ENCODE assay signal across 22 cellular contexts in genomic region chr5:34698754-34699153, GRCh38. TPM values are rescaled to one million over a fixed set of nuclear protein-coding genes. Genes with fewer than 3 reads are reported as not detected.
DNase-seq lines count a peak whose midpoint lies in the region; ATAC-seq, FAIRE-seq and TF ChIP-seq lines count a peak whose summit lies in the region.
"Had no signal": no experiment of that assay in that cellular context is flagged by ENCODE, and none has a peak within 500 bp of the region (broad histone marks: within the 10 kb centered on the region; RNA-seq: fewer than 3 reads in every experiment).

No MANE protein-coding gene starts in this region.

- peak overlapping the region; percentile 38 to 66; a peak in 3 of 4 replicates for H3K9ac ChIP-seq in K562 (ENCODE audit: insufficient read depth in 1 of 2, low read depth in 2 of 2, low read length in 2 of 2)
- H3K9ac ChIP-seq: KMS-11 had no signal

- FAIRE-seq in K562 (lab: Jason Lieb, UNC) = no peak
- FAIRE-seq: A204.1, RCC 7860 had no signal

- H3K9me3 Mint-ChIP-seq in Calu3 (ENCODE audit: low read depth, unreplicated experiment) = no peaks in the 10 kb centered on the region

- WGBS in K562 (ENCODE audit: insufficient coverage, low coverage, missing lambda C conversion rate) = 49% methylated on average over 6 of the region's 6 CpGs
- WGBS in thymus = 95% methylated on average over 6 of the region's 6 CpGs

- H3K27ac ChIP-seq in K562 (ENCODE audit: extremely low read depth, low read depth, low read length) = peak overlapping the region; percentile 63
- no peak overlapping the region for H3K27ac ChIP-seq in left lung
- H3K27ac ChIP-seq in thymus (ENCODE audit: low read depth) = peak overlapping the region; percentile 25
- H3K27ac ChIP-seq: C4-2B, HL-60, KMS-11 had no signal

- peaks cover 24 to 57% of the 10 kb centered on the region in 2 experiments for H3K4me1 ChIP-seq in K562 (replicated peaks in 1 of 2; ENCODE audit: control insufficient read depth in 2 of 2, insufficient read depth in 2 of 2, low read length in 2 of 2)
- peaks cover 0 to 12% of the 10 kb centered on the region in 2 donors for H3K4me1 ChIP-seq in left lung
- H3K4me1 ChIP-seq in thymus (ENCODE audit: control insufficient read depth, insufficient read depth, low read length) = no peaks in the 10 kb centered on the region

- no peaks in the 10 kb centered on the region for H3K9me1 ChIP-seq in K562 (ENCODE audit: control insufficient read depth, insufficient read depth, low read length)

- TF ChIP-seq EP300 in K562 (IDR thresholded peaks at IDR 0.05; ENCODE audit: low read length) = no peak

- DNase-seq in Calu3 (no peak), K562 (ENCODE audit: extremely low read depth in 1 of 4, low spot score in 3 of 4) (no peak), left lung (peak in 1 of 2 donors; percentile 50), OCI-M1 (lab: John Stamatoyannopoulos, UW) (no peak), DMS153 treated with DMSO at 0.1 percent for 48 hours (lab: John Stamatoyannopoulos, UW; ENCODE audit: unreplicated experiment) (no peak)
- no peak for DNase-seq in activated CD4-positive, alpha-beta T cell treated with anti-CD3 and anti-CD28 coated beads, Interleukin-2, amount 50 U/mL, for 48 hours
- DNase-seq: COR-L47, MG63, NCI-H1105, NCI-H1694 treated with DMSO at 0.1 percent for 48 hours, NCI-H2171, NCI-H446 treated with DMSO at 0.1 percent for 48 hours, NCI-H748 treated with DMSO at 0.1 percent for 48 hours, SHP77 had no signal

- H3K27me3 ChIP-seq in K562 (ENCODE audit: control insufficient read depth in 2 of 2, insufficient read depth in 2 of 2, low read length in 2 of 2) = no peaks in the 10 kb centered on the region
- no peaks in the 10 kb centered on the region for H3K27me3 ChIP-seq in left lung
- H3K27me3 ChIP-seq in thymus (ENCODE audit: control insufficient read depth, insufficient read depth) = no peaks in the 10 kb centered on the region
- H3K27me3 ChIP-seq: MG63 had no signal

- 0 out of 4 replicates have a peak, but pooled peaks of 1 of the 2 experiments have one; percentile 5 for TF ChIP-seq RAD21 in K562 (CRISPR knock-in tag; conservative IDR thresholded peaks at IDR 0.05 in 1 of 2, IDR thresholded peaks at IDR 0.05 in 1 of 2)

- no peaks in the 10 kb centered on the region for H4K20me1 ChIP-seq in K562 (replicated peaks; ENCODE audit: control insufficient read depth, insufficient read depth, low read length)

- no peak overlapping the region for H3K4me3 ChIP-seq in K562
- no peak overlapping the region for H3K4me3 ChIP-seq in left lung
- no peak overlapping the region for H3K4me3 ChIP-seq in thymus (ENCODE audit: low read length)
- H3K4me3 ChIP-seq: MG63 had no signal

- peaks cover 29% of the 10 kb centered on the region; the same call in 2 of the 3 replicates for H3K79me2 ChIP-seq in K562 (ENCODE audit: control insufficient read depth, insufficient read depth, low read length)

- H2AFZ ChIP-seq in K562 (ENCODE audit: low read depth, low read length) = peak overlapping the region; percentile 15; the same call in 1 of the 2 replicates

- TF ChIP-seq POLR2A in K562 (conservative IDR thresholded peaks at IDR 0.05) = no peak

- H3K27me3 Mint-ChIP-seq in Calu3 (ENCODE audit: unreplicated experiment) = no peaks in the 10 kb centered on the region

- ATAC-seq in K562 = no peak
- peak; percentile 57 for ATAC-seq in left lung
- ATAC-seq in HG02763 (IDR thresholded peaks at IDR 0.05; ENCODE audit: unreplicated experiment) = no peak
- ATAC-seq: HCT116 had no signal

- intact Hi-C loops in Calu3 (cut with micrococcal nuclease; ENCODE audit: unreplicated experiment) = no loop called here
- intact Hi-C loops in K562 (cut with micrococcal nuclease) = loop anchor here (1.0 to 5.0 kb wide), 2 partner anchors 10 to 219 kb away; partner anchors contain the start of genes BRIX1 and RAD1
- intact Hi-C loops in left lung (cut with DNase I) = no loop called here

- BruUV-seq in Calu3 (replicated peaks; lab: Mats Ljungman, UMichigan) (no TSS peak), K562 (replicated peaks; lab: Mats Ljungman, UMichigan) (no TSS peak)

- H3K36me3 Mint-ChIP-seq in Calu3 (ENCODE audit: insufficient read depth, unreplicated experiment) = peaks cover 19% of the 10 kb centered on the region

- peaks cover 42% of the 10 kb centered on the region for H3K4me1 Mint-ChIP-seq in Calu3 (ENCODE audit: low read depth, unreplicated experiment)

- H3K9me3 ChIP-seq in K562 (replicated peaks; ENCODE audit: control insufficient read depth, insufficient read depth, low read depth, low read length) (no peaks in the 10 kb centered on the region), left lung (no peaks in the 10 kb centered on the region), thymus (ENCODE audit: control insufficient read depth) (no peaks in the 10 kb centered on the region)
- H3K9me3 ChIP-seq: MG63 had no signal

- peak overlapping the region; percentile 74 for H3K4me2 ChIP-seq in K562 (ENCODE audit: insufficient read depth, low read length)
- H3K4me2 ChIP-seq: KMS-11 had no signal

- CTCF ChIA-PET in Calu3 (lab: Charles Lee) = no interaction called here
- CTCF ChIA-PET in K562 (lab: Yijun Ruan, JAX; ENCODE audit: low intra/inter-chr PET ratio) = no interaction called here

- no peak for TF ChIP-seq CTCF in Calu3 (IDR thresholded peaks at IDR 0.05; ENCODE audit: unreplicated experiment)
- no peak for TF ChIP-seq CTCF in K562 (IDR thresholded peaks at IDR 0.05 in 2 of 3, conservative IDR thresholded peaks at IDR 0.05 in 1 of 3; ENCODE audit: insufficient read depth in 2 of 3, low read depth in 1 of 3, low read length in 3 of 3)
- TF ChIP-seq CTCF in left lung (IDR thresholded peaks at IDR 0.05) = no peak

- H3K36me3 ChIP-seq in K562 (ENCODE audit: control insufficient read depth, insufficient read depth, low read length) (0 out of 3 replicates have a peak, but pooled peaks cover 4% of the 10 kb centered on the region), left lung (no peaks in the 10 kb centered on the region), thymus (ENCODE audit: control insufficient read depth, insufficient read depth) (no peaks in the 10 kb centered on the region)

- in situ Hi-C loops in K562 (cut with MboI) = no loop called here

- no peak overlapping the region for H3K4me3 Mint-ChIP-seq in Calu3 (ENCODE audit: low read depth, unreplicated experiment)

- POLR2A ChIA-PET in K562 (lab: Yijun Ruan, JAX) = interaction anchor here (0.7 to 2.7 kb wide), 4 partner anchors 8 to 216 kb away, joined by 3 to 26 read pairs (median 10); partner anchors contain the start of genes BRIX1 and RAD1

- H3K27ac Mint-ChIP-seq in Calu3 (ENCODE audit: unreplicated experiment) = peak overlapping the region; percentile 31

TF ChIP-seq in K562, 482 proteins besides CTCF, POLR2A, EP300 and RAD21:
- no peak for TF ChIP-seq PRDM10 (IDR thresholded peaks at IDR 0.05; ENCODE audit: partially characterized antibody)
- TF ChIP-seq WHSC1 (IDR thresholded peaks at IDR 0.05; ENCODE audit: low read length) = peak; percentile 59

RNA-seq across cellular contexts. Expression of gene RAI14, which starts 42.6 kb away (rescaled TPM):
- 56.2 and 84.3 TPM in 2 replicates for total RNA-seq in Calu3 (2022)
- total RNA-seq in K562 (2011; cell fraction: chromatin; rRNA removed; ENCODE audit: low replicate concordance) = 38.2 and 39.6 TPM in 2 replicates
- 12.7 and 17.1 TPM in 2 replicates for total RNA-seq in K562 (2011; cell fraction: nucleolus; rRNA removed)
- total RNA-seq in K562 (2011; cell fraction: nucleoplasm; rRNA removed) = 23.8 and 35.0 TPM in 2 replicates
- 26.2 and 28.7 TPM in 2 replicates for total RNA-seq in K562 (2014; rRNA removed)
- 36.6 and 41.5 TPM in 2 replicates for total RNA-seq in K562 (2014; rRNA removed; fragmentation: Illumina TruSeq; extraction: Trizol)
- 24.9 and 26.9 TPM in 2 replicates for total RNA-seq in K562 (2015; rRNA removed; fragmentation: Illumina TruSeq; extraction: Trizol)
- 52.4 and 58.6 TPM in 2 replicates for total RNA-seq in K562 (2021)
- 21.1 and 34.8 TPM in 2 replicates for polyA plus RNA-seq in K562 (2011; rRNA removed)
- 16.5 and 29.9 TPM in 2 replicates for polyA plus RNA-seq in K562 (2011; cell fraction: cytosol; rRNA removed)
- 10.9 and 24.1 TPM in 2 replicates for polyA plus RNA-seq in K562 (2011; cell fraction: nucleus; rRNA removed)
- 17.2 and 23.2 TPM in 2 replicates for polyA plus RNA-seq in K562 (2012)
- 44.7 and 45.1 TPM in 2 replicates for polyA plus RNA-seq in K562 (2014; fragmentation: Illumina TruSeq; extraction: Trizol)
- 10 to 100 TPM; 11.3 to 12.6 TPM for polyA plus RNA-seq in K562 (2014; fragmentation: Nextera tagmentation; extraction: Ambion mirVana)
- polyA plus RNA-seq in K562 (2014; rRNA removed) = 25.8 and 82.5 TPM in 2 replicates
- polyA minus RNA-seq in K562 (2011; rRNA and poly(A)+ RNA removed) = 86.8 and 125 TPM in 2 replicates
- polyA minus RNA-seq in K562 (2011; cell fraction: cytosol; rRNA and poly(A)+ RNA removed) = 23.6 and 23.8 TPM in 2 replicates
- polyA minus RNA-seq in K562 (2011; cell fraction: nucleus; rRNA and poly(A)+ RNA removed) = 8.6 and 11.3 TPM in 2 replicates
- total RNA-seq in left lung = 100 to 1,000 TPM in 1 of 2 donors, 10 to 100 TPM in 1; 75.0 to 109 TPM
- 6.0 TPM for polyA plus RNA-seq in thymus

Comparison
In these comparisons a context has a peak if more than half of its experiments do, and no peak if none do; other contexts are left out.
1. H3K27ac ChIP-seq: peak in K562 (single experiment) and thymus (single experiment); none in left lung (0 of 2).